In genomic region chr2:224585205-224586088, GRCh38 we compare ENCODE assay signal across 8 cellular contexts. TPM values are rescaled to one million over a fixed set of nuclear protein-coding genes. Genes with fewer than 3 reads are reported as not detected.
DNase-seq lines count a peak whose midpoint lies in the region; ATAC-seq and TF ChIP-seq lines count a peak whose summit lies in the region.

Gene CUL3, minus strand, starts transcription at chr2:224585363. Its CDS starts 354 bp downstream, at chr2:224585009.

- peaks cover 53% of the 10 kb centered on the region for H3K4me1 ChIP-seq in left ventricle myocardium inferior
- no peaks in the 10 kb centered on the region for H3K4me1 ChIP-seq in prostate gland (replicated peaks)
- no peaks in the 10 kb centered on the region for H3K4me1 ChIP-seq in urinary bladder (ENCODE audit: insufficient read depth)

- H3K36me3 Mint-ChIP-seq in T-helper 1 cell treated with Interleukin-12 subunit alpha and Interleukin-12 subunit beta and Interleukin-4 antibody, amounts not matched to agents 30 μg/mL and 1 μg/mL, for 36 hours (ENCODE audit: low read depth) = peaks cover 10% of the 10 kb centered on the region

- no peaks in the 10 kb centered on the region for H3K36me3 ChIP-seq in left ventricle myocardium inferior
- no peaks in the 10 kb centered on the region for H3K36me3 ChIP-seq in prostate gland
- no peaks in the 10 kb centered on the region for H3K36me3 ChIP-seq in urinary bladder (ENCODE audit: insufficient read depth)

- in situ Hi-C loops in GM13977 (cut with MboI; ENCODE audit: low pct_unique_long_range_greater_than_20kb, low sequenced_read_pairs, unreplicated experiment) = no loop called here

- 0% methylated on average over 38 of the region's 68 CpGs for WGBS in prostate gland
- WGBS in urinary bladder = 1% methylated on average over 66 of the region's 68 CpGs

- H3K4me1 Mint-ChIP-seq in T-helper 1 cell treated with Interleukin-12 subunit alpha and Interleukin-12 subunit beta and Interleukin-4 antibody, amounts not matched to agents 30 μg/mL and 1 μg/mL, for 36 hours (ENCODE audit: low read depth) = peaks cover 28% of the 10 kb centered on the region

- DNase-seq in GM13977 (ENCODE audit: low spot score) (peak; percentile 97), NCI-H1694 (lab: John Stamatoyannopoulos, UW) (peak; percentile 98), amniotic stem cell (lab: John Stamatoyannopoulos, UW) (peak; percentile 96), left ventricle myocardium inferior (peak; percentile 99), prostate gland (ENCODE audit: low spot score) (peak; percentile 99)

- peak within 1 kb of the TSS; percentile 91 for H3K27ac ChIP-seq in left ventricle myocardium inferior (replicated peaks)
- peak within 1 kb of the TSS; percentile 85 to 87 for H3K27ac ChIP-seq in prostate gland
- H3K27ac ChIP-seq in urinary bladder (ENCODE audit: low read depth) = peak within 1 kb of the TSS; percentile 97

- H3K27me3 Mint-ChIP-seq in T-helper 1 cell treated with Interleukin-12 subunit alpha and Interleukin-12 subunit beta and Interleukin-4 antibody, amounts not matched to agents 30 μg/mL and 1 μg/mL, for 36 hours (ENCODE audit: low read depth) = no peaks in the 10 kb centered on the region

- TF ChIP-seq CTCF in GM13977 (IDR thresholded peaks at IDR 0.05; ENCODE audit: extremely low read depth, insufficient read depth, missing control alignments) (no peak), left ventricle myocardium inferior (IDR thresholded peaks at IDR 0.05; ENCODE audit: borderline replicate concordance) (no peak), prostate gland (IDR thresholded peaks at IDR 0.05) (no peak)

- intact Hi-C loops in left ventricle myocardium inferior (cut with micrococcal nuclease) (no loop called here), prostate gland (cut with DNase I) (no loop called here)

- ATAC-seq in HG02884 (IDR thresholded peaks at IDR 0.05; ENCODE audit: unreplicated experiment) = peak; percentile 77

- no peaks in the 10 kb centered on the region for H3K9me3 Mint-ChIP-seq in T-helper 1 cell treated with Interleukin-12 subunit alpha and Interleukin-12 subunit beta and Interleukin-4 antibody, amounts not matched to agents 30 μg/mL and 1 μg/mL, for 36 hours

- no peaks in the 10 kb centered on the region for H3K27me3 ChIP-seq in left ventricle myocardium inferior (ENCODE audit: low read depth)
- H3K27me3 ChIP-seq in prostate gland (replicated peaks; ENCODE audit: insufficient read depth) = no peaks in the 10 kb centered on the region

- H3K4me3 ChIP-seq in left ventricle myocardium inferior (peak within 1 kb of the TSS; percentile 85), prostate gland (peak within 1 kb of the TSS; percentile 68 to 75), urinary bladder (ENCODE audit: low read depth, low read length) (peak within 1 kb of the TSS; percentile 98)

- peak within 1 kb of the TSS; percentile 91 for H3K27ac Mint-ChIP-seq in T-helper 1 cell treated with Interleukin-12 subunit alpha and Interleukin-12 subunit beta and Interleukin-4 antibody, amounts not matched to agents 30 μg/mL and 1 μg/mL, for 36 hours

- H3K9me3 ChIP-seq in left ventricle myocardium inferior (replicated peaks) (no peaks in the 10 kb centered on the region), prostate gland (no peaks in the 10 kb centered on the region)

- peak; percentile 90 for TF ChIP-seq POLR2A in prostate gland (IDR thresholded peaks at IDR 0.05)

- peak within 1 kb of the TSS; percentile 97 for H3K4me3 Mint-ChIP-seq in T-helper 1 cell treated with Interleukin-12 subunit alpha and Interleukin-12 subunit beta and Interleukin-4 antibody, amounts not matched to agents 30 μg/mL and 1 μg/mL, for 36 hours

RNA-seq across cellular contexts. Expression of gene CUL3, which starts in this region (rescaled TPM):
- 74.4 TPM for total RNA-seq in left ventricle myocardium inferior
- 10 to 100 TPM; 69.2 to 90.5 TPM for total RNA-seq in prostate gland
- total RNA-seq in urinary bladder = 129 TPM
- polyA plus RNA-seq in urinary bladder = 50.2 TPM

Comparison
In these comparisons a context has a peak if more than half of its experiments do, and no peak if none do; other contexts are left out.
1. Peak in every context shown above with its lines: DNase-seq, ATAC-seq, H3K4me3 ChIP-seq and H3K27ac ChIP-seq.